8 cellular contexts compared by ENCODE assay signal in the genomic region with DNA sequence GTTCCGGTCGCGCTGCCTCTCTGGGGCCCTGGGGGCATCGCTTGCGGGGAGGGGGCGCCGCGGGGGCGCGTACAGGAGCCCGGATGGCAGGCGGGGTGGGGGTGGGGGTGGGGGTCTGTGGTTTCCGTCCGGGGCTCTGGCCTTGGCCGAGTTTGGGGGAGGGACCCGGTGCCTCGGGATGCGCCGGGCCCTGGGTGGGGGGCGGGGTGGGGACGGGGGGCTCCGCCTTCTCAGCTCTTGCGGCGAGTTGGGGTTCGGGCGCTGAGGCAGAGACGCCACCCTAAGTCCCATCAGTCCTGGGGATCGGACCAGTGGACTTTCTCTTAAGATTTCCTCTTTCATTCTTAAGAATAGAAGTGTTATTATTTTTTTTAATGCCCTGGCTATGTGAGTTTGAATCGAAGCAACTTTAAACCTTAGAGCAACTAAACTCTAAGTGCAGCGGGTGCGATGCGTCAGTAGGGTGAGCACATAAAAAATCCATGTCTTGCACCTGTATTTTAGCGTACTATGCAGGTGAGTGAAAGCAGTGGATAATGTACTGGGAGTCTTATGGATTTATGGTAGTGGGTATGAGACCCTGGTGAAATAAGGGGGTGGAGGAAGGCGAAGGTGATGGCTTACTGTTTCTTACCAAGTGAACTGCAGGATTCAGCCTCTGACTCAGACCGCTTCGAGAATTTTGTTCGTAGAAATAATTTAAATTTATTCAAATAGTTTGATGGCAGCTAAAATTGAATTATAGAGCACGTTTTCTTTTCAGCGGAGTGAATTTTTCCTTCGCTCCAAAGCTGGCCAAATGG. TPM values are rescaled to one million over a fixed set of nuclear protein-coding genes. Genes with fewer than 3 reads are reported as not detected.
DNase-seq lines count a peak whose midpoint lies in the region; ATAC-seq and TF ChIP-seq lines count a peak whose summit lies in the region.

No MANE protein-coding gene starts in this region.

- no peak for TF ChIP-seq RAD21 in liver (IDR thresholded peaks at IDR 0.05)

- H3K27me3 ChIP-seq in liver (ENCODE audit: control insufficient read depth in 4 of 4, insufficient read depth in 4 of 4, low read length in 3 of 4), result no peaks in the 10 kb centered on the region

- no peaks in the 10 kb centered on the region for H3K36me3 ChIP-seq in liver (ENCODE audit: control insufficient read depth in 4 of 4, insufficient read depth in 3 of 4, low read depth in 1 of 4, low read length in 3 of 4)

- WGBS in liver, result under 1% methylated on average over 40 of the region's 40 CpGs

- peak overlapping the region; percentile 90 to 97 for H3K9ac ChIP-seq in liver (ENCODE audit: low read depth in 1 of 2, low read length in 2 of 2)

- DNase-seq in stimulated activated CD4-positive, alpha-beta T cell treated with anti-CD3 and anti-CD28 coated beads, Interleukin-12 subunit alpha, Interleukin-12 subunit beta, amount 100 ng/mL, for 4 hours, result peak; percentile 26
- DNase-seq in stimulated activated CD4-positive, alpha-beta T cell treated with anti-CD3 and anti-CD28 coated beads, Interleukin-2, amount 100 ng/mL, for 48 hours, result no peak
- DNase-seq in HT-29 (ENCODE audit: low spot score) (peak; percentile 33), coronary artery (ENCODE audit: low spot score) (no peak)
- DNase-seq in stimulated activated CD8-positive, alpha-beta memory T cell treated with anti-CD3 and anti-CD28 coated beads, Interleukin-2, amount 100 ng/mL, for 48 hours (ENCODE audit: low read depth in 2 of 2), result peak; percentile 18 to 39

- H3K4me1 ChIP-seq in liver (ENCODE audit: control insufficient read depth in 4 of 4, insufficient read depth in 4 of 4, low read length in 3 of 4), result peaks cover 2 to 39% (median 25%) of the 10 kb centered on the region in 4 donors

- H3K4me3 ChIP-seq in WI38 (ENCODE audit: low read depth, low read length), result peak overlapping the region; percentile 88
- H3K4me3 ChIP-seq in coronary artery, result peak overlapping the region; percentile 80
- peak overlapping the region; percentile 86 to 97 (median 95) for H3K4me3 ChIP-seq in liver (ENCODE audit: low read depth in 1 of 3, low read length in 3 of 3)

- TF ChIP-seq POLR2A in GM18505 (IDR thresholded peaks at IDR 0.05; ENCODE audit: borderline replicate concordance, extremely low read depth, insufficient read depth, insufficient read length), result no peak

- ATAC-seq in GM18505 (IDR thresholded peaks at IDR 0.05; ENCODE audit: unreplicated experiment), result no peak

- H3K27ac ChIP-seq in coronary artery, result peak overlapping the region; percentile 97 to 99
- H3K27ac ChIP-seq in liver (ENCODE audit: low read depth in 1 of 2, low read length in 2 of 2), result peak overlapping the region; percentile 88 to 97

- TF ChIP-seq CTCF in WI38 (IDR thresholded peaks at IDR 0.05; ENCODE audit: low read depth, low read length) (no peak), coronary artery (IDR thresholded peaks at IDR 0.05) (no peak), liver (IDR thresholded peaks at IDR 0.05; ENCODE audit: low read depth, low read length, missing input control) (no peak)

- H3K9me3 ChIP-seq in liver (ENCODE audit: control insufficient read depth in 4 of 4, low read length in 3 of 4), result no peaks in the 10 kb centered on the region

TF ChIP-seq in liver, 16 proteins besides CTCF, POLR2A, EP300 and RAD21:
- TF ChIP-seq NR2F2 (IDR thresholded peaks at IDR 0.05) (no peak), SP1 (IDR thresholded peaks at IDR 0.05) (no peak), RXRA (IDR thresholded peaks at IDR 0.05) (no peak), TAF1 (conservative IDR thresholded peaks at IDR 0.05) (no peak), YY1 (IDR thresholded peaks at IDR 0.05) (no peak), JUND (IDR thresholded peaks at IDR 0.05) (no peak), GABPA (IDR thresholded peaks at IDR 0.05 in 1 of 2, conservative IDR thresholded peaks at IDR 0.05 in 1 of 2) (no peak), FOXA2 (IDR thresholded peaks at IDR 0.05) (no peak), EGR1 (IDR thresholded peaks at IDR 0.05; ENCODE audit: low read depth in 2 of 2) (no peak), HNF4A (conservative IDR thresholded peaks at IDR 0.05) (no peak), HNF4G (IDR thresholded peaks at IDR 0.05) (no peak), FOXA1 (IDR thresholded peaks at IDR 0.05) (no peak)
- TF ChIP-seq, protein P1, sequence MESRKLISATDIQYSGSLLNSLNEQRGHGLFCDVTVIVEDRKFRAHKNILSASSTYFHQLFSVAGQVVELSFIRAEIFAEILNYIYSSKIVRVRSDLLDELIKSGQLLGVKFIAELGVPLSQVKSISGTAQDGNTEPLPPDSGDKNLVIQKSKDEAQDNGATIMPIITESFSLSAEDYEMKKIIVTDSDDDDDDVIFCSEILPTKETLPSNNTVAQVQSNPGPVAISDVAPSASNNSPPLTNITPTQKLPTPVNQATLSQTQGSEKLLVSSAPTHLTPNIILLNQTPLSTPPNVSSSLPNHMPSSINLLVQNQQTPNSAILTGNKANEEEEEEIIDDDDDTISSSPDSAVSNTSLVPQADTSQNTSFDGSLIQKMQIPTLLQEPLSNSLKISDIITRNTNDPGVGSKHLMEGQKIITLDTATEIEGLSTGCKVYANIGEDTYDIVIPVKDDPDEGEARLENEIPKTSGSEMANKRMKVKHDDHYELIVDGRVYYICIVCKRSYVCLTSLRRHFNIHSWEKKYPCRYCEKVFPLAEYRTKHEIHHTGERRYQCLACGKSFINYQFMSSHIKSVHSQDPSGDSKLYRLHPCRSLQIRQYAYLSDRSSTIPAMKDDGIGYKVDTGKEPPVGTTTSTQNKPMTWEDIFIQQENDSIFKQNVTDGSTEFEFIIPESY (IDR thresholded peaks at IDR 0.05), result no peak
- TF ChIP-seq, protein P2, sequence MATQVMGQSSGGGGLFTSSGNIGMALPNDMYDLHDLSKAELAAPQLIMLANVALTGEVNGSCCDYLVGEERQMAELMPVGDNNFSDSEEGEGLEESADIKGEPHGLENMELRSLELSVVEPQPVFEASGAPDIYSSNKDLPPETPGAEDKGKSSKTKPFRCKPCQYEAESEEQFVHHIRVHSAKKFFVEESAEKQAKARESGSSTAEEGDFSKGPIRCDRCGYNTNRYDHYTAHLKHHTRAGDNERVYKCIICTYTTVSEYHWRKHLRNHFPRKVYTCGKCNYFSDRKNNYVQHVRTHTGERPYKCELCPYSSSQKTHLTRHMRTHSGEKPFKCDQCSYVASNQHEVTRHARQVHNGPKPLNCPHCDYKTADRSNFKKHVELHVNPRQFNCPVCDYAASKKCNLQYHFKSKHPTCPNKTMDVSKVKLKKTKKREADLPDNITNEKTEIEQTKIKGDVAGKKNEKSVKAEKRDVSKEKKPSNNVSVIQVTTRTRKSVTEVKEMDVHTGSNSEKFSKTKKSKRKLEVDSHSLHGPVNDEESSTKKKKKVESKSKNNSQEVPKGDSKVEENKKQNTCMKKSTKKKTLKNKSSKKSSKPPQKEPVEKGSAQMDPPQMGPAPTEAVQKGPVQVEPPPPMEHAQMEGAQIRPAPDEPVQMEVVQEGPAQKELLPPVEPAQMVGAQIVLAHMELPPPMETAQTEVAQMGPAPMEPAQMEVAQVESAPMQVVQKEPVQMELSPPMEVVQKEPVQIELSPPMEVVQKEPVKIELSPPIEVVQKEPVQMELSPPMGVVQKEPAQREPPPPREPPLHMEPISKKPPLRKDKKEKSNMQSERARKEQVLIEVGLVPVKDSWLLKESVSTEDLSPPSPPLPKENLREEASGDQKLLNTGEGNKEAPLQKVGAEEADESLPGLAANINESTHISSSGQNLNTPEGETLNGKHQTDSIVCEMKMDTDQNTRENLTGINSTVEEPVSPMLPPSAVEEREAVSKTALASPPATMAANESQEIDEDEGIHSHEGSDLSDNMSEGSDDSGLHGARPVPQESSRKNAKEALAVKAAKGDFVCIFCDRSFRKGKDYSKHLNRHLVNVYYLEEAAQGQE (IDR thresholded peaks at IDR 0.05), result no peak
- TF ChIP-seq, protein P3, sequence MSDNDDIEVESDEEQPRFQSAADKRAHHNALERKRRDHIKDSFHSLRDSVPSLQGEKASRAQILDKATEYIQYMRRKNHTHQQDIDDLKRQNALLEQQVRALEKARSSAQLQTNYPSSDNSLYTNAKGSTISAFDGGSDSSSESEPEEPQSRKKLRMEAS (IDR thresholded peaks at IDR 0.05), result no peak
- TF ChIP-seq, protein P4, sequence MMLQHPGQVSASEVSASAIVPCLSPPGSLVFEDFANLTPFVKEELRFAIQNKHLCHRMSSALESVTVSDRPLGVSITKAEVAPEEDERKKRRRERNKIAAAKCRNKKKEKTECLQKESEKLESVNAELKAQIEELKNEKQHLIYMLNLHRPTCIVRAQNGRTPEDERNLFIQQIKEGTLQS (IDR thresholded peaks at IDR 0.05), result no peak
TF ChIP-seq in liver: peak in this region for 0.

RNA-seq across cellular contexts. Expression of a gene that starts 0.8 kb away (rescaled TPM):
- total RNA-seq in HT-29 (2014; rRNA removed; shearing (Covaris generic)), result 225 TPM in 2 replicates
- 100 to 1,000 TPM; 212 to 265 TPM for total RNA-seq in liver
- 10 to 100 TPM; 63.3 to 89.1 TPM for polyA plus RNA-seq in liver

Comparison
In these comparisons a context has a peak if more than half of its experiments do, and no peak if none do; other contexts are left out.
1. DNase-seq: peak in stimulated activated CD4-positive, alpha-beta T cell treated with anti-CD3 and anti-CD28 coated beads, Interleukin-12 subunit alpha, Interleukin-12 subunit beta, amount 100 ng/mL, for 4 hours (single experiment), HT-29 (single experiment) and stimulated activated CD8-positive, alpha-beta memory T cell treated with anti-CD3 and anti-CD28 coated beads, Interleukin-2, amount 100 ng/mL, for 48 hours (2 of 2); none in stimulated activated CD4-positive, alpha-beta T cell treated with anti-CD3 and anti-CD28 coated beads, Interleukin-2, amount 100 ng/mL, for 48 hours (0 of 2) and coronary artery (single experiment).
2. Peak in every context shown above with its lines, with median percentiles within 50 percentile points of each other: H3K4me3 ChIP-seq.